ENCODE assay signal across 15 cellular contexts in genomic region chr5:163309850-163310365, GRCh38.
"Had no signal": no experiment of that assay in that cellular context is flagged by ENCODE, and none has a peak within 500 bp of the region (broad histone marks: within the 10 kb centered on the region; RNA-seq: fewer than 3 reads in every experiment).

No MANE protein-coding gene starts in this region.

- H3K27me3 ChIP-seq: dorsolateral prefrontal cortex, heart left ventricle, pancreas had no signal

- H3K27ac ChIP-seq: pancreas, thoracic aorta had no signal

- H3K36me3 ChIP-seq: heart left ventricle, pancreas, thoracic aorta had no signal

- ATAC-seq: activated CD4-positive, CD25-positive, alpha-beta regulatory T cell treated with anti-CD3 and anti-CD28 coated beads, Interleukin-2, amount 50 U/mL, for 24 hours; heart left ventricle; left colon had no signal

- DNase-seq: activated CD4-positive, alpha-beta T cell treated with anti-CD3 and anti-CD28 coated beads, Interleukin-2, amount 50 U/mL, for 1 hour; activated CD8-positive, alpha-beta memory T cell treated with anti-CD3 and anti-CD28 coated beads for 24 hours; activated gamma-delta T cell treated with Interleukin-2 at 50 U/mL for 16 hours; amniotic stem cell; dorsolateral prefrontal cortex; endodermal cell; heart left ventricle; left colon; mammary epithelial cell; naive B cell; pancreas; stimulated activated CD4-positive, alpha-beta T cell treated with anti-CD3 and anti-CD28 coated beads, Interleukin-1b, Interleukin-23, amount 100 ng/mL, for 48 hours had no signal

- H3K9me3 ChIP-seq: pancreas, thoracic aorta had no signal

- H3K4me1 ChIP-seq: heart left ventricle, pancreas had no signal

- H3K4me3 ChIP-seq: dorsolateral prefrontal cortex, heart left ventricle, pancreas, thoracic aorta had no signal

- FAIRE-seq: frontal cortex, pancreas had no signal
